Comparison of ENCODE assay signal across 13 cellular contexts in genomic region chr3:17765819-17766472, GRCh38. TPM values are rescaled to one million over a fixed set of nuclear protein-coding genes. Genes with fewer than 3 reads are reported as not detected.
DNase-seq lines count a peak whose midpoint lies in the region; ATAC-seq, FAIRE-seq and TF ChIP-seq lines count a peak whose summit lies in the region.
"Had no signal": no experiment of that assay in that cellular context is flagged by ENCODE, and none has a peak within 500 bp of the region (broad histone marks: within the 10 kb centered on the region; RNA-seq: fewer than 3 reads in every experiment).

No MANE protein-coding gene starts in this region.

- CTCF ChIA-PET in CD8-positive, alpha-beta T cell (lab: Charles Lee) = no interaction called here

- no peaks in the 10 kb centered on the region for H3K4me1 ChIP-seq in CD8-positive, alpha-beta T cell (ENCODE audit: insufficient read depth, low read length)

- no peaks in the 10 kb centered on the region for H3K27me3 ChIP-seq in CD8-positive, alpha-beta T cell (ENCODE audit: insufficient read depth, low read length)

- H3K27ac Mint-ChIP-seq in mesothelial cell of epicardium = no peak overlapping the region
- no peak overlapping the region for H3K27ac Mint-ChIP-seq in CD8-positive, alpha-beta T cell
- H3K27ac Mint-ChIP-seq: activated T-helper 2 cell treated with anti-CD3 and anti-CD28 coated beads, Interferon-gamma antibody, Interleukin-2, Interleukin-4, amounts not matched to agents 10 μg/mL and 5 μg/mL and 100 μg/mL, durations not matched to agents 14 hours and 24 hours and 36 hours; H9 had no signal

- intact Hi-C loops in left ventricle myocardium superior (cut with micrococcal nuclease) = no loop called here
- intact Hi-C loops in CD8-positive, alpha-beta T cell (cut with DNase I, micrococcal nuclease) = no loop called here

- no peak for TF ChIP-seq CTCF in mesothelial cell of epicardium (IDR thresholded peaks at IDR 0.05; ENCODE audit: unreplicated experiment)
- no peak for TF ChIP-seq CTCF in CD8-positive, alpha-beta T cell (IDR thresholded peaks at IDR 0.05)

- no peak overlapping the region for H3K4me3 ChIP-seq in CD8-positive, alpha-beta T cell (ENCODE audit: low read depth, low read length)

- H3K27me3 Mint-ChIP-seq in mesothelial cell of epicardium (ENCODE audit: low read depth) = no peaks in the 10 kb centered on the region
- peaks cover 25% of the 10 kb centered on the region for H3K27me3 Mint-ChIP-seq in CD8-positive, alpha-beta T cell (ENCODE audit: low read depth)

- H3K9me3 ChIP-seq in CD8-positive, alpha-beta T cell (ENCODE audit: low read length) = no peaks in the 10 kb centered on the region

- POLR2A ChIA-PET in CD8-positive, alpha-beta T cell (lab: Charles Lee) = no interaction called here

- no peak for TF ChIP-seq POLR2A in GM12892 (IDR thresholded peaks at IDR 0.05; ENCODE audit: low read depth, low read length)

- H3K4me1 Mint-ChIP-seq in mesothelial cell of epicardium = no peaks in the 10 kb centered on the region
- no peaks in the 10 kb centered on the region for H3K4me1 Mint-ChIP-seq in CD8-positive, alpha-beta T cell (ENCODE audit: low read depth)

- FAIRE-seq in GM12892 (lab: Jason Lieb, UNC) = peak; percentile 17

- in situ Hi-C loops in G401 (cut with HindIII; ENCODE audit: low sequenced_read_pairs) = no loop called here

- H3K36me3 Mint-ChIP-seq in mesothelial cell of epicardium = no peaks in the 10 kb centered on the region
- H3K36me3 Mint-ChIP-seq in CD8-positive, alpha-beta T cell = no peaks in the 10 kb centered on the region

- DNase-seq in GM12892 (ENCODE audit: insufficient read length) (no peak), G401 (ENCODE audit: low spot score) (no peak), left ventricle myocardium superior (no peak), mesothelial cell of epicardium (ENCODE audit: low spot score in 2 of 2, unreplicated experiment in 2 of 2) (no peak)
- DNase-seq in CD8-positive, alpha-beta T cell = no peak
- DNase-seq: H9, Kasumi-1, NCI-H524 had no signal

- H3K4me3 Mint-ChIP-seq in mesothelial cell of epicardium = no peak overlapping the region
- no peak overlapping the region for H3K4me3 Mint-ChIP-seq in CD8-positive, alpha-beta T cell
- H3K4me3 Mint-ChIP-seq: H9 had no signal

- no peaks in the 10 kb centered on the region for H3K36me3 ChIP-seq in CD8-positive, alpha-beta T cell (ENCODE audit: insufficient read depth, low read length)

- no peaks in the 10 kb centered on the region for H3K9me3 Mint-ChIP-seq in mesothelial cell of epicardium
- no peaks in the 10 kb centered on the region for H3K9me3 Mint-ChIP-seq in CD8-positive, alpha-beta T cell
- H3K9me3 Mint-ChIP-seq: activated T-helper 2 cell treated with anti-CD3 and anti-CD28 coated beads, Interferon-gamma antibody, Interleukin-2, Interleukin-4, amounts not matched to agents 10 μg/mL and 5 μg/mL and 100 μg/mL, durations not matched to agents 14 hours and 24 hours and 36 hours; H9 had no signal

- no peak overlapping the region for H3K27ac ChIP-seq in CD8-positive, alpha-beta T cell (ENCODE audit: low read depth, low read length)

- ATAC-seq in GM19463 (IDR thresholded peaks at IDR 0.05; ENCODE audit: unreplicated experiment) (peak; percentile 75), HG02870 (IDR thresholded peaks at IDR 0.05; ENCODE audit: unreplicated experiment) (peak; percentile 66), HG03565 (IDR thresholded peaks at IDR 0.05; ENCODE audit: unreplicated experiment) (peak; percentile 81), left ventricle myocardium superior (no peak)
- ATAC-seq in CD8-positive, alpha-beta T cell = no peak
- ATAC-seq: Right ventricle myocardium inferior had no signal

RNA-seq across cellular contexts. Expression of gene TBC1D5, which starts 23.5 kb away (rescaled TPM):
- 29.0 TPM for polyA plus RNA-seq in GM12892 (2012; ENCODE audit: missing spikeins)
- 27.7 and 51.3 TPM in 2 replicates for total RNA-seq in G401 (2014; rRNA removed; shearing (Covaris generic))
- total RNA-seq in left ventricle myocardium superior = 27.1 TPM
- 74.9 to 75.3 TPM (median 75.0 TPM) in 3 replicates for total RNA-seq in mesothelial cell of epicardium
- 10 to 100 TPM; 29.7 to 30.0 TPM for total RNA-seq in CD8-positive, alpha-beta T cell

Comparison
In these comparisons a context has a peak if more than half of its experiments do, and no peak if none do; other contexts are left out.
1. ATAC-seq: peak in GM19463 (single experiment), HG02870 (single experiment) and HG03565 (single experiment); none in left ventricle myocardium superior (single experiment) and CD8-positive, alpha-beta T cell (single experiment).